11 cellular contexts compared by ENCODE assay signal in genomic region chr18:9898792-9899549, GRCh38. TPM values are rescaled to one million over a fixed set of nuclear protein-coding genes. Genes with fewer than 3 reads are reported as not detected.
DNase-seq lines count a peak whose midpoint lies in the region; ATAC-seq and TF ChIP-seq lines count a peak whose summit lies in the region.
"Had no signal": no experiment of that assay in that cellular context is flagged by ENCODE, and none has a peak within 500 bp of the region (broad histone marks: within the 10 kb centered on the region; RNA-seq: fewer than 3 reads in every experiment).

No MANE protein-coding gene starts in this region.

- H3K27ac Mint-ChIP-seq in Caco-2 (ENCODE audit: unreplicated experiment) (peak overlapping the region; percentile 53), osteocyte (ENCODE audit: unreplicated experiment) (no peak overlapping the region)
- H3K27ac Mint-ChIP-seq: activated naive CD8-positive, alpha-beta T cell treated with anti-CD3 and anti-CD28 coated beads, Interleukin-2, amount 10 ng/mL, durations not matched to agents 7 days and 5 days had no signal

- H3K9ac ChIP-seq in HUES48 (ENCODE audit: low read depth, low read length), result no peak overlapping the region

- no peaks in the 10 kb centered on the region for H3K9me3 Mint-ChIP-seq in Caco-2 (ENCODE audit: unreplicated experiment)
- H3K9me3 Mint-ChIP-seq in osteocyte (ENCODE audit: unreplicated experiment), result no peaks in the 10 kb centered on the region
- H3K9me3 Mint-ChIP-seq: activated naive CD8-positive, alpha-beta T cell treated with anti-CD3 and anti-CD28 coated beads, Interleukin-2, amount 10 ng/mL, durations not matched to agents 7 days and 5 days had no signal

- H3K4me3 Mint-ChIP-seq in Caco-2 (ENCODE audit: unreplicated experiment), result peak overlapping the region; percentile 23
- no peak overlapping the region for H3K4me3 Mint-ChIP-seq in osteocyte (ENCODE audit: unreplicated experiment)
- H3K4me3 Mint-ChIP-seq: activated naive CD8-positive, alpha-beta T cell treated with anti-CD3 and anti-CD28 coated beads, Interleukin-2, amount 10 ng/mL, durations not matched to agents 7 days and 5 days had no signal

- CTCF ChIA-PET in Caco-2 (lab: Charles Lee) (interaction anchor here (0.9 to 1.1 kb wide), 2 partner anchors 15 to 323 kb away, joined by 3 read pairs; partner anchors contain the start of gene VAPA), RWPE1 (lab: Yijun Ruan, JAX) (no interaction called here)

- ATAC-seq in GM21515 (IDR thresholded peaks at IDR 0.05; ENCODE audit: unreplicated experiment), result no peak

- H3K36me3 Mint-ChIP-seq in Caco-2 (ENCODE audit: insufficient read depth, unreplicated experiment) (no peaks in the 10 kb centered on the region), osteocyte (ENCODE audit: unreplicated experiment) (no peaks in the 10 kb centered on the region)
- H3K36me3 Mint-ChIP-seq: activated naive CD8-positive, alpha-beta T cell treated with anti-CD3 and anti-CD28 coated beads, Interleukin-2, amount 10 ng/mL, durations not matched to agents 7 days and 5 days had no signal

- H3K27me3 ChIP-seq in Caco-2 (replicated peaks; ENCODE audit: control insufficient read depth, insufficient read depth, low read length), result no peaks in the 10 kb centered on the region
- no peaks in the 10 kb centered on the region for H3K27me3 ChIP-seq in HUES48 (ENCODE audit: control insufficient read depth, insufficient read depth, low read length)
- no peaks in the 10 kb centered on the region for H3K27me3 ChIP-seq in kidney epithelial cell (ENCODE audit: control insufficient read depth, insufficient read depth, low read length)
- no peaks in the 10 kb centered on the region for H3K27me3 ChIP-seq in uterus
- H3K27me3 ChIP-seq: SJSA1 had no signal

- H3K36me3 ChIP-seq in Caco-2 (ENCODE audit: control insufficient read depth, insufficient read depth, low read length) (no peaks in the 10 kb centered on the region), HUES48 (ENCODE audit: control insufficient read depth, insufficient read depth, low read length) (no peaks in the 10 kb centered on the region), kidney epithelial cell (ENCODE audit: control insufficient read depth, insufficient read depth, low read length) (no peaks in the 10 kb centered on the region), uterus (no peaks in the 10 kb centered on the region)
- H3K36me3 ChIP-seq: SJSA1 had no signal

- DNase-seq in Caco-2 (peak; percentile 42 to 55), SKM-1 treated with dmso at 0.1 percent for 144 hours (lab: John Stamatoyannopoulos, UW; ENCODE audit: unreplicated experiment) (peak; percentile 89), kidney epithelial cell (ENCODE audit: low read depth) (peak; percentile 62), RWPE1 (ENCODE audit: low spot score) (no peak), uterus (no peak), osteocyte (ENCODE audit: extremely low spot score, unreplicated experiment) (no peak)
- DNase-seq: activated naive CD8-positive, alpha-beta T cell treated with anti-CD3 and anti-CD28 coated beads, Interleukin-2, amount 10 ng/mL, durations not matched to agents 7 days and 5 days; stimulated activated naive CD4-positive, alpha-beta T cell treated with Interleukin-2 at 50 U/mL for 16 hours had no signal

- H3K4me1 Mint-ChIP-seq in Caco-2 (ENCODE audit: low read depth, unreplicated experiment) (peaks cover 27% of the 10 kb centered on the region), osteocyte (ENCODE audit: unreplicated experiment) (no peaks in the 10 kb centered on the region)

- H3K27me3 Mint-ChIP-seq in Caco-2 (ENCODE audit: insufficient read depth, unreplicated experiment) (no peaks in the 10 kb centered on the region), osteocyte (ENCODE audit: unreplicated experiment) (no peaks in the 10 kb centered on the region)
- H3K27me3 Mint-ChIP-seq: activated naive CD8-positive, alpha-beta T cell treated with anti-CD3 and anti-CD28 coated beads, Interleukin-2, amount 10 ng/mL, durations not matched to agents 7 days and 5 days had no signal

- BruUV-seq in Caco-2 (replicated peaks; lab: Mats Ljungman, UMichigan), result TSS peak; percentile 62

- TF ChIP-seq POLR2A in uterus (IDR thresholded peaks at IDR 0.05), result no peak

- no peak overlapping the region for H3K4me3 ChIP-seq in Caco-2 (ENCODE audit: low read depth, low read length)
- H3K4me3 ChIP-seq in HUES48 (ENCODE audit: low read depth, low read length), result no peak overlapping the region
- H3K4me3 ChIP-seq in kidney epithelial cell (ENCODE audit: low read depth, low read length), result no peak overlapping the region
- H3K4me3 ChIP-seq in uterus, result no peak overlapping the region
- H3K4me3 ChIP-seq: SJSA1 had no signal

- no peak for TF ChIP-seq CTCF in Caco-2 (IDR thresholded peaks at IDR 0.05; ENCODE audit: insufficient read depth in 1 of 2, low read depth in 1 of 2, low read length in 1 of 2, severe bottlenecking in 1 of 2, unreplicated experiment in 1 of 2)
- no peak for TF ChIP-seq CTCF in kidney epithelial cell (IDR thresholded peaks at IDR 0.05; ENCODE audit: insufficient read depth, low read length, poor library complexity, severe bottlenecking)
- no peak for TF ChIP-seq CTCF in RWPE1 (conservative IDR thresholded peaks at IDR 0.05; ENCODE audit: low read depth)
- no peak for TF ChIP-seq CTCF in uterus (IDR thresholded peaks at IDR 0.05)
- TF ChIP-seq CTCF in osteocyte (IDR thresholded peaks at IDR 0.05), result no peak

- H3K9me3 ChIP-seq in Caco-2, result no peaks in the 10 kb centered on the region
- H3K9me3 ChIP-seq in HUES48 (ENCODE audit: control insufficient read depth, insufficient read depth, low read length), result no peaks in the 10 kb centered on the region
- no peaks in the 10 kb centered on the region for H3K9me3 ChIP-seq in uterus
- H3K9me3 ChIP-seq: SJSA1 had no signal

- H3K27ac ChIP-seq in HUES48 (ENCODE audit: low read depth, low read length) (peak overlapping the region; percentile 29), RWPE1 (no peak overlapping the region), uterus (no peak overlapping the region)
- H3K27ac ChIP-seq: SJSA1 had no signal

- POLR2A ChIA-PET in Caco-2 (lab: Charles Lee) (interaction anchor here (0.6 to 1.1 kb wide), 2 partner anchors 15 to 22 kb away, joined by 3 to 9 read pairs; partner anchors contain the start of gene VAPA), RWPE1 (lab: Yijun Ruan, JAX; ENCODE audit: low non-redundant PET) (interaction anchor here (0.6 to 0.7 kb wide), 2 partner anchors 35 to 98 kb away, joined by 4 to 7 read pairs; no protein-coding TSS in a partner anchor)

- intact Hi-C loops in Caco-2 (cut with micrococcal nuclease; ENCODE audit: unreplicated experiment), result no loop called here
- intact Hi-C loops in uterus (cut with DNase I; ENCODE audit: low total_unique reads), result no loop called here

- H3K4me1 ChIP-seq in Caco-2, result peaks cover 31% of the 10 kb centered on the region
- H3K4me1 ChIP-seq in HUES48 (ENCODE audit: control insufficient read depth, insufficient read depth, low read length), result peaks cover 16% of the 10 kb centered on the region
- H3K4me1 ChIP-seq in uterus, result no peaks in the 10 kb centered on the region

RNA-seq across cellular contexts. Expression of gene TXNDC2, which starts 13.2 kb away (rescaled TPM):
- total RNA-seq in Caco-2 (2022) (not detected in 2 replicates), kidney epithelial cell (not detected in 2 replicates), uterus (under 1 TPM in 2 of 4 donors, not detected in 2; 0.07 to 0.24 TPM), osteocyte (0.11 and 0.29 TPM in 2 replicates)
- total RNA-seq: activated naive CD8-positive, alpha-beta T cell treated with anti-CD3 and anti-CD28 coated beads, Interleukin-2, amount 10 ng/mL, durations not matched to agents 7 days and 5 days had no signal

RNA-seq across cellular contexts. Expression of gene VAPA, which starts 14.8 kb away (rescaled TPM):
- total RNA-seq in Caco-2 (2022) (205 and 222 TPM in 2 replicates), kidney epithelial cell (169 and 173 TPM in 2 replicates), uterus (100 to 1,000 TPM; 119 to 253 (median 226) TPM), osteocyte (157 and 163 TPM in 2 replicates)

Comparison
In these comparisons a context has a peak if more than half of its experiments do, and no peak if none do; other contexts are left out.
1. DNase-seq: peak in Caco-2 (2 of 2), SKM-1 treated with dmso at 0.1 percent for 144 hours (single experiment) and kidney epithelial cell (single experiment); none in RWPE1 (single experiment), uterus (0 of 2) and osteocyte (single experiment).